In the genomic region with DNA sequence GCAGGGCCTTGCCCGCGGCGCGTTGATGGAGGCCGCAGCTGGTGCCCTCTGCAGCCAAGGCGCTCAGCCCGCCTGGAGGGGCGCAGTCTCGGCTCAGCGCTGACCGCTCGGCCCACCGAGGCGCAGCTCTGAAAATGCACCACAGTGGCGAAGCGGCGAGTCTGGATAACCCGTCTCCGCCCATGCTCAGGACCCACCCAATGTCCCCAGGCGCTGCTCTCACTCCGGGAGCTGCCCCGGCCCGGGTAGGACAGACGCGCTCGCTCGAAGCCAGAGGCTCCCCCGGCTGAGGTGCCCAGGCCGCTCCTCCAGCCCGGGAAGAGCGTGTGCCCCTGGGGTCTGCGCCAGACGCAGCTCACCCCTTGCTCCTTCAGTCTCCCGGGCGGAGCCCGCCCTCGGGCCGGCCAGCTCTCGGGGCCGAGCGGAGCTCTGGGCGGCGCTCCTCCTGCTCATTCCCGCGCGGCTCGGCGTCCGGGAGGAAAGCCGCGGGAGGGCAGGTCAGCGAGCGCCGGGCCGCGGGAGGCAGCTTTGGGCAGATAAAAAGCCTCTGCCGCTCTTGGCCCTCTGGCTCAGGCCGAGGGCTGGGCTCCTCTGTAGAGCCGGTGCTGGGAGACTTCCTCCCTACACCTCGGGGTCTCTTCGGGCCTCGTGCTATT, we compare ENCODE assay signal across 1 cellular context.
TF ChIP-seq lines count a peak whose summit lies in the region.

No MANE protein-coding gene starts in this region.

TF ChIP-seq in HepG2, 621 proteins besides CTCF, POLR2A, EP300 and RAD21 (continued from another document and continues in another):
- TF ChIP-seq HNRNPH1 (optimal IDR thresholded peaks at IDR 0.05; ENCODE audit: low read depth, low read length) (no peak), RORA (CRISPR knock-in tag; IDR thresholded peaks at IDR 0.05) (no peak), SMAD3 (CRISPR knock-in tag; IDR thresholded peaks at IDR 0.05) (no peak), JUNB (CRISPR knock-in tag; IDR thresholded peaks at IDR 0.05; ENCODE audit: borderline replicate concordance) (no peak), POGZ (CRISPR knock-in tag; IDR thresholded peaks at IDR 0.05) (peak; percentile 48; the same call in 1 of the 2 replicates), ZNF282 (IDR thresholded peaks at IDR 0.05; ENCODE audit: partially characterized antibody) (no peak), ZFP82 (CRISPR knock-in tag; IDR thresholded peaks at IDR 0.05; ENCODE audit: borderline replicate concordance) (no peak), ZNF33A (CRISPR knock-in tag; IDR thresholded peaks at IDR 0.05; ENCODE audit: borderline replicate concordance) (no peak), SPEN (CRISPR knock-in tag; IDR thresholded peaks at IDR 0.05; ENCODE audit: low read depth) (peak; percentile 15; the same call in 1 of the 2 replicates), ZKSCAN1 (IDR thresholded peaks at IDR 0.05; ENCODE audit: low read length) (no peak), NFYB (CRISPR knock-in tag; IDR thresholded peaks at IDR 0.05) (0 out of 2 replicates have a peak, but pooled peaks have one; percentile 22), ZNF124 (CRISPR knock-in tag; IDR thresholded peaks at IDR 0.05) (0 out of 2 replicates have a peak, but pooled peaks have one; percentile 69), ZNF746 (CRISPR knock-in tag; IDR thresholded peaks at IDR 0.05) (no peak), SSRP1 (CRISPR knock-in tag; IDR thresholded peaks at IDR 0.05) (no peak), ZEB1 (IDR thresholded peaks at IDR 0.05; ENCODE audit: insufficient replicate concordance, low read depth) (no peak), EZH2 (conservative IDR thresholded peaks at IDR 0.05; ENCODE audit: low read depth, low read length) (no peak), NRL (CRISPR knock-in tag; IDR thresholded peaks at IDR 0.05; ENCODE audit: borderline replicate concordance) (no peak; the same call in 1 of the 2 replicates), RBAK (CRISPR knock-in tag; IDR thresholded peaks at IDR 0.05) (no peak), KDM3A (CRISPR knock-in tag; IDR thresholded peaks at IDR 0.05; ENCODE audit: low read depth) (no peak), THYN1 (CRISPR knock-in tag; IDR thresholded peaks at IDR 0.05; ENCODE audit: borderline replicate concordance, low read depth) (peak; percentile 84; the same call in 1 of the 2 replicates), ZNF121 (CRISPR knock-in tag; IDR thresholded peaks at IDR 0.05) (no peak), KAT8 (CRISPR knock-in tag; IDR thresholded peaks at IDR 0.05) (peak; percentile 41; the same call in 1 of the 2 replicates), ZNF451 (CRISPR knock-in tag; IDR thresholded peaks at IDR 0.05) (peak; percentile 57; the same call in 1 of the 2 replicates)
- TF ChIP-seq, protein P1, sequence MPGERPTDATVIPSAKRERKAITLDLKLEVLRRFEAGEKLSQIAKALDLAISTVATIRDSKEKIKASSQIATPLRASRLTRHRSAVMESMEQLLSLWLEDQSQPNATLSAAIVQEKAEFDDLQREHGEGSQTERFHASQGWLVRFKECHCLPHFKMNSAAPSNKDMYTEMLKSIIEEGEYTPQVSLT (CRISPR knock-in tag; IDR thresholded peaks at IDR 0.05; ENCODE audit: borderline replicate concordance, low read depth), result no peak
- TF ChIP-seq, protein P2, sequence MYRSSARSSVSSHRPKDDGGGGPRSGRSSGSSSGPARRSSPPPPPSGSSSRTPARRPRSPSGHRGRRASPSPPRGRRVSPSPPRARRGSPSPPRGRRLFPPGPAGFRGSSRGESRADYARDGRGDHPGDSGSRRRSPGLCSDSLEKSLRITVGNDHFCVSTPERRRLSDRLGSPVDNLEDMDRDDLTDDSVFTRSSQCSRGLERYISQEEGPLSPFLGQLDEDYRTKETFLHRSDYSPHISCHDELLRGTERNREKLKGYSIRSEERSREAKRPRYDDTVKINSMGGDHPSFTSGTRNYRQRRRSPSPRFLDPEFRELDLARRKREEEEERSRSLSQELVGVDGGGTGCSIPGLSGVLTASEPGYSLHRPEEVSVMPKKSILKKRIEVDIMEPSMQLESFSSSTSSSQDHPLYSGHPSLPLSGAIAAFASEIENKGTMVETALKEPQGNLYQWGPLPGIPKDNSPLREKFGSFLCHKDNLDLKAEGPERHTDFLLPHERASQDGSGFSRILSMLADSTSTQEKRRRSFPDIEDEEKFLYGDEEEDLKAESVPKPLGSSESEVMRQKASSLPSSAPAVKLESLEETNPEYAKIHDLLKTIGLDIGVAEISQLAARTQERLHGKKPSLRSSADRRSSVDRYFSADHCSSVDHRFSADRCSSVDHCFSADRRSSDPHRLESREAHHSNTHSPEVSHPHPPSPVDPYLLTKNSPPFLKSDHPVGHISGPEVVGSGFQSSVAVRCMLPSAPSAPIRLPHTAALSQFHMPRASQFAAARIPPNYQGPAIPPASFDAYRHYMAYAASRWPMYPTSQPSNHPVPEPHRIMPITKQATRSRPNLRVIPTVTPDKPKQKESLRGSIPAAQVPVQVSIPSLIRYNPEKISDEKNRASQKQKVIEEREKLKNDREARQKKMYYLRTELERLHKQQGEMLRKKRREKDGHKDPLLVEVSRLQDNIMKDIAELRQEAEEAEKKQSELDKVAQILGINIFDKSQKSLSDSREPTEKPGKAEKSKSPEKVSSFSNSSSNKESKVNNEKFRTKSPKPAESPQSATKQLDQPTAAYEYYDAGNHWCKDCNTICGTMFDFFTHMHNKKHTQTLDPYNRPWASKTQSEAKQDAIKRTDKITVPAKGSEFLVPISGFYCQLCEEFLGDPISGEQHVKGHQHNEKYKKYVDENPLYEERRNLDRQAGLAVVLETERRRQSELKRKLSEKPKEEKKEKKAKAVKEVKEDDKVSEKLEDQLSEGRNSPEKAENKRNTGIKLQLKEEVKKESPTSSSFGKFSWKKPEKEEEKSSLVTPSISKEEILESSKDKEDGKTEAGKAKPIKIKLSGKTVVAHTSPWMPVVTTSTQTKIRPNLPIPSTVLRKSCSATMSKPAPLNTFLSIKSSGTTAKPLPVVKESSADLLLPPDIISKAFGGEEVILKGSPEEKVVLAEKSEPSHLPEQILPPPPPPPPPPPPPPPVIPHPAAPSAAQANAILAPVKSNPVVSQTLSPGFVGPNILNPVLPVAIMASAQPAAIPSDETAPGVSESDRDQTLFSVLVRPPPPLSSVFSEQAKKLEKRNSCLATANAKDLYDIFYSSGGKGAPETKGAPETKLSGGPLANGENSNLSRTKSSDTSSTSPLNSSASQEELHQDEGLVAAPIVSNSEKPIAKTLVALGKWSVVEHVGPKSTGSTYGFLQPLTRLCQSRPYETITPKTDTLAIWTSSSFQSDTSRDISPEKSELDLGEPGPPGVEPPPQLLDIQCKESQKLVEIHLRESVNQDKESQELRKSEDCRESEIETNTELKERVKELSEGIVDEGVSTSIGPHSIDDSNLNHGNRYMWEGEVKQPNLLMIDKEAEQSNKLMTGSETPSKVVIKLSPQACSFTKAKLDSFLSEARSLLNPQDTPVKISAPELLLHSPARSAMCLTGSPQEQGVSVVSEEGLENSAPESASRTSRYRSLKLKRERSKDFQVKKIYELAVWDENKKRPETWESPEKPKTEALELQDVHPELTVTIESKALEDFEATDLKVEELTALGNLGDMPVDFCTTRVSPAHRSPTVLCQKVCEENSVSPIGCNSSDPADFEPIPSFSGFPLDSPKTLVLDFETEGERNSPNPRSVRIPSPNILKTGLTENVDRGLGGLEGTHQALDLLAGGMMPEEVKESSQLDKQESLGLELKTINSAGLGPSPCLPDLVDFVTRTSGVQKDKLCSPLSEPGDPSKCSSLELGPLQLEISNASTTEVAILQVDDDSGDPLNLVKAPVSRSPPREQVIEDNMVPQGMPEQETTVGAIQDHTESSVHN (CRISPR knock-in tag; IDR thresholded peaks at IDR 0.05), result no peak
- TF ChIP-seq, protein P3, sequence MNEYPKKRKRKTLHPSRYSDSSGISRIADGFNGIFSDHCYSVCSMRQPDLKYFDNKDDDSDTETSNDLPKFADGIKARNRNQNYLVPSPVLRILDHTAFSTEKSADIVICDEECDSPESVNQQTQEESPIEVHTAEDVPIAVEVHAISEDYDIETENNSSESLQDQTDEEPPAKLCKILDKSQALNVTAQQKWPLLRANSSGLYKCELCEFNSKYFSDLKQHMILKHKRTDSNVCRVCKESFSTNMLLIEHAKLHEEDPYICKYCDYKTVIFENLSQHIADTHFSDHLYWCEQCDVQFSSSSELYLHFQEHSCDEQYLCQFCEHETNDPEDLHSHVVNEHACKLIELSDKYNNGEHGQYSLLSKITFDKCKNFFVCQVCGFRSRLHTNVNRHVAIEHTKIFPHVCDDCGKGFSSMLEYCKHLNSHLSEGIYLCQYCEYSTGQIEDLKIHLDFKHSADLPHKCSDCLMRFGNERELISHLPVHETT (CRISPR knock-in tag; conservative IDR thresholded peaks at IDR 0.05), result no peak
- TF ChIP-seq, protein P4, sequence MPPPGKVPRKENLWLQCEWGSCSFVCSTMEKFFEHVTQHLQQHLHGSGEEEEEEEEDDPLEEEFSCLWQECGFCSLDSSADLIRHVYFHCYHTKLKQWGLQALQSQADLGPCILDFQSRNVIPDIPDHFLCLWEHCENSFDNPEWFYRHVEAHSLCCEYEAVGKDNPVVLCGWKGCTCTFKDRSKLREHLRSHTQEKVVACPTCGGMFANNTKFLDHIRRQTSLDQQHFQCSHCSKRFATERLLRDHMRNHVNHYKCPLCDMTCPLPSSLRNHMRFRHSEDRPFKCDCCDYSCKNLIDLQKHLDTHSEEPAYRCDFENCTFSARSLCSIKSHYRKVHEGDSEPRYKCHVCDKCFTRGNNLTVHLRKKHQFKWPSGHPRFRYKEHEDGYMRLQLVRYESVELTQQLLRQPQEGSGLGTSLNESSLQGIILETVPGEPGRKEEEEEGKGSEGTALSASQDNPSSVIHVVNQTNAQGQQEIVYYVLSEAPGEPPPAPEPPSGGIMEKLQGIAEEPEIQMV (CRISPR knock-in tag; IDR thresholded peaks at IDR 0.05; ENCODE audit: low read depth), result 0 out of 2 replicates have a peak, but pooled peaks have one; percentile 78
- TF ChIP-seq, protein P5, sequence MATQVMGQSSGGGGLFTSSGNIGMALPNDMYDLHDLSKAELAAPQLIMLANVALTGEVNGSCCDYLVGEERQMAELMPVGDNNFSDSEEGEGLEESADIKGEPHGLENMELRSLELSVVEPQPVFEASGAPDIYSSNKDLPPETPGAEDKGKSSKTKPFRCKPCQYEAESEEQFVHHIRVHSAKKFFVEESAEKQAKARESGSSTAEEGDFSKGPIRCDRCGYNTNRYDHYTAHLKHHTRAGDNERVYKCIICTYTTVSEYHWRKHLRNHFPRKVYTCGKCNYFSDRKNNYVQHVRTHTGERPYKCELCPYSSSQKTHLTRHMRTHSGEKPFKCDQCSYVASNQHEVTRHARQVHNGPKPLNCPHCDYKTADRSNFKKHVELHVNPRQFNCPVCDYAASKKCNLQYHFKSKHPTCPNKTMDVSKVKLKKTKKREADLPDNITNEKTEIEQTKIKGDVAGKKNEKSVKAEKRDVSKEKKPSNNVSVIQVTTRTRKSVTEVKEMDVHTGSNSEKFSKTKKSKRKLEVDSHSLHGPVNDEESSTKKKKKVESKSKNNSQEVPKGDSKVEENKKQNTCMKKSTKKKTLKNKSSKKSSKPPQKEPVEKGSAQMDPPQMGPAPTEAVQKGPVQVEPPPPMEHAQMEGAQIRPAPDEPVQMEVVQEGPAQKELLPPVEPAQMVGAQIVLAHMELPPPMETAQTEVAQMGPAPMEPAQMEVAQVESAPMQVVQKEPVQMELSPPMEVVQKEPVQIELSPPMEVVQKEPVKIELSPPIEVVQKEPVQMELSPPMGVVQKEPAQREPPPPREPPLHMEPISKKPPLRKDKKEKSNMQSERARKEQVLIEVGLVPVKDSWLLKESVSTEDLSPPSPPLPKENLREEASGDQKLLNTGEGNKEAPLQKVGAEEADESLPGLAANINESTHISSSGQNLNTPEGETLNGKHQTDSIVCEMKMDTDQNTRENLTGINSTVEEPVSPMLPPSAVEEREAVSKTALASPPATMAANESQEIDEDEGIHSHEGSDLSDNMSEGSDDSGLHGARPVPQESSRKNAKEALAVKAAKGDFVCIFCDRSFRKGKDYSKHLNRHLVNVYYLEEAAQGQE (IDR thresholded peaks at IDR 0.05; ENCODE audit: borderline replicate concordance in 1 of 2, low read depth in 1 of 2, low read length in 2 of 2), result no peak
- TF ChIP-seq, protein P6, sequence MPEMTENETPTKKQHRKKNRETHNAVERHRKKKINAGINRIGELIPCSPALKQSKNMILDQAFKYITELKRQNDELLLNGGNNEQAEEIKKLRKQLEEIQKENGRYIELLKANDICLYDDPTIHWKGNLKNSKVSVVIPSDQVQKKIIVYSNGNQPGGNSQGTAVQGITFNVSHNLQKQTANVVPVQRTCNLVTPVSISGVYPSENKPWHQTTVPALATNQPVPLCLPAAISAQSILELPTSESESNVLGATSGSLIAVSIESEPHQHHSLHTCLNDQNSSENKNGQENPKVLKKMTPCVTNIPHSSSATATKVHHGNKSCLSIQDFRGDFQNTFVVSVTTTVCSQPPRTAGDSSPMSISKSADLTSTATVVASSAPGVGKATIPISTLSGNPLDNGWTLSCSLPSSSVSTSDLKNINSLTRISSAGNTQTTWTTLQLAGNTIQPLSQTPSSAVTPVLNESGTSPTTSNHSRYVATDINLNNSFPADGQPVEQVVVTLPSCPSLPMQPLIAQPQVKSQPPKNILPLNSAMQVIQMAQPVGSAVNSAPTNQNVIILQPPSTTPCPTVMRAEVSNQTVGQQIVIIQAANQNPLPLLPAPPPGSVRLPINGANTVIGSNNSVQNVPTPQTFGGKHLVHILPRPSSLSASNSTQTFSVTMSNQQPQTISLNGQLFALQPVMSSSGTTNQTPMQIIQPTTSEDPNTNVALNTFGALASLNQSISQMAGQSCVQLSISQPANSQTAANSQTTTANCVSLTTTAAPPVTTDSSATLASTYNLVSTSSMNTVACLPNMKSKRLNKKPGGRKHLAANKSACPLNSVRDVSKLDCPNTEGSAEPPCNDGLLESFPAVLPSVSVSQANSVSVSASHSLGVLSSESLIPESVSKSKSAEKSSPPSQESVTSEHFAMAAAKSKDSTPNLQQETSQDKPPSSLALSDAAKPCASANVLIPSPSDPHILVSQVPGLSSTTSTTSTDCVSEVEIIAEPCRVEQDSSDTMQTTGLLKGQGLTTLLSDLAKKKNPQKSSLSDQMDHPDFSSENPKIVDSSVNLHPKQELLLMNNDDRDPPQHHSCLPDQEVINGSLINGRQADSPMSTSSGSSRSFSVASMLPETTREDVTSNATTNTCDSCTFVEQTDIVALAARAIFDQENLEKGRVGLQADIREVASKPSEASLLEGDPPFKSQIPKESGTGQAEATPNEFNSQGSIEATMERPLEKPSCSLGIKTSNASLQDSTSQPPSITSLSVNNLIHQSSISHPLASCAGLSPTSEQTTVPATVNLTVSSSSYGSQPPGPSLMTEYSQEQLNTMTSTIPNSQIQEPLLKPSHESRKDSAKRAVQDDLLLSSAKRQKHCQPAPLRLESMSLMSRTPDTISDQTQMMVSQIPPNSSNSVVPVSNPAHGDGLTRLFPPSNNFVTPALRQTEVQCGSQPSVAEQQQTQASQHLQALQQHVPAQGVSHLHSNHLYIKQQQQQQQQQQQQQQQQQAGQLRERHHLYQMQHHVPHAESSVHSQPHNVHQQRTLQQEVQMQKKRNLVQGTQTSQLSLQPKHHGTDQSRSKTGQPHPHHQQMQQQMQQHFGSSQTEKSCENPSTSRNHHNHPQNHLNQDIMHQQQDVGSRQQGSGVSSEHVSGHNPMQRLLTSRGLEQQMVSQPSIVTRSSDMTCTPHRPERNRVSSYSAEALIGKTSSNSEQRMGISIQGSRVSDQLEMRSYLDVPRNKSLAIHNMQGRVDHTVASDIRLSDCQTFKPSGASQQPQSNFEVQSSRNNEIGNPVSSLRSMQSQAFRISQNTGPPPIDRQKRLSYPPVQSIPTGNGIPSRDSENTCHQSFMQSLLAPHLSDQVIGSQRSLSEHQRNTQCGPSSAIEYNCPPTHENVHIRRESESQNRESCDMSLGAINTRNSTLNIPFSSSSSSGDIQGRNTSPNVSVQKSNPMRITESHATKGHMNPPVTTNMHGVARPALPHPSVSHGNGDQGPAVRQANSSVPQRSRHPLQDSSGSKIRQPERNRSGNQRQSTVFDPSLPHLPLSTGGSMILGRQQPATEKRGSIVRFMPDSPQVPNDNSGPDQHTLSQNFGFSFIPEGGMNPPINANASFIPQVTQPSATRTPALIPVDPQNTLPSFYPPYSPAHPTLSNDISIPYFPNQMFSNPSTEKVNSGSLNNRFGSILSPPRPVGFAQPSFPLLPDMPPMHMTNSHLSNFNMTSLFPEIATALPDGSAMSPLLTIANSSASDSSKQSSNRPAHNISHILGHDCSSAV (CRISPR knock-in tag; IDR thresholded peaks at IDR 0.05; ENCODE audit: borderline replicate concordance), result no peak
